31 cellular contexts compared by ENCODE assay signal in genomic region chr3:56999547-56999946, GRCh38.
"Had no signal": no experiment of that assay in that cellular context is flagged by ENCODE, and none has a peak within 500 bp of the region (broad histone marks: within the 10 kb centered on the region; RNA-seq: fewer than 3 reads in every experiment).

No MANE protein-coding gene starts in this region.

- H3K4me1 ChIP-seq: ascending aorta, colonic mucosa had no signal

- H3K4me3 ChIP-seq: ascending aorta, breast epithelium, cardiac muscle cell, colonic mucosa, esophagus squamous epithelium, gastroesophageal sphincter had no signal

- H3K27ac ChIP-seq: cardiac muscle cell, colonic mucosa, epithelial cell of prostate had no signal

- DNase-seq: activated CD4-positive, alpha-beta memory T cell treated with anti-CD3 and anti-CD28 coated beads, Interleukin-2, amount 10 ng/mL, durations not matched to agents 7 days and 5 days; activated CD4-positive, alpha-beta T cell treated with anti-CD3 and anti-CD28 coated beads for 1 hour; activated CD4-positive, alpha-beta T cell treated with anti-CD3 and anti-CD28 coated beads for 4 hours; activated CD4-positive, alpha-beta T cell treated with anti-CD3 and anti-CD28 coated beads, Interleukin-2, amount 10 ng/mL, durations not matched to agents 7 days and 5 days; activated CD4-positive, alpha-beta T cell treated with anti-CD3 and anti-CD28 coated beads, Interleukin-2, amount 50 U/mL, for 4 hours; activated CD4-positive, CD25-positive, alpha-beta regulatory T cell; activated CD8-positive, alpha-beta memory T cell treated with anti-CD3 and anti-CD28 coated beads, Interleukin-2, amount 50 U/mL, for 48 hours; activated gamma-delta T cell; activated naive CD4-positive, alpha-beta T cell; activated naive CD4-positive, alpha-beta T cell treated with anti-CD3 and anti-CD28 coated beads, Interleukin-2, amount 10 ng/mL, durations not matched to agents 7 days and 5 days; activated naive CD8-positive, alpha-beta T cell treated with anti-CD3 and anti-CD28 coated beads, Interleukin-2, amount 10 ng/mL, durations not matched to agents 7 days and 5 days; activated T-cell treated with anti-CD3 and anti-CD28 coated beads for 4 hours; activated T-cell treated with anti-CD3 and anti-CD28 coated beads, Interleukin-2, amount 50 U/mL, for 24 hours; activated T-cell treated with anti-CD3 and anti-CD28 coated beads, Interleukin-2, amount 50 U/mL, for 72 hours; central memory CD4-positive, alpha-beta T cell; cerebellar nuclear complex; colonic mucosa; effector CD8-positive, alpha-beta T cell; esophagus squamous epithelium; foreskin melanocyte; T-helper 1 cell; T-helper 17 cell; T1000 had no signal

- H3K9me3 ChIP-seq: ascending aorta, breast epithelium, colonic mucosa, esophagus squamous epithelium, gastroesophageal sphincter had no signal

- FAIRE-seq: endometrium, endothelial cell of umbilical vein had no signal

- ATAC-seq: activated naive CD4-positive, alpha-beta T cell treated with anti-CD3 and anti-CD28 coated beads, Interleukin-2, amount 50 U/mL, for 72 hours; activated T-cell treated with anti-CD3 and anti-CD28 coated beads, Interleukin-2, amount 50 U/mL, for 72 hours; gastroesophageal sphincter; T-helper 17 cell had no signal

- H3K27me3 ChIP-seq: ascending aorta, breast epithelium, cardiac muscle cell, colonic mucosa, esophagus squamous epithelium, gastroesophageal sphincter had no signal

- H3K36me3 ChIP-seq: ascending aorta, breast epithelium, cardiac muscle cell, colonic mucosa, esophagus squamous epithelium, gastroesophageal sphincter had no signal
